ENCODE assay signal across 17 cellular contexts in genomic region chr7:31776616-31777015, GRCh38.
DNase-seq lines count a peak whose midpoint lies in the region; ATAC-seq and TF ChIP-seq lines count a peak whose summit lies in the region.
"Had no signal": no experiment of that assay in that cellular context is flagged by ENCODE, and none has a peak within 500 bp of the region (broad histone marks: within the 10 kb centered on the region; RNA-seq: fewer than 3 reads in every experiment).

No MANE protein-coding gene starts in this region.

- no peak overlapping the region for H3K4me3 ChIP-seq in MG63
- no peak overlapping the region for H3K4me3 ChIP-seq in OCI-LY7 (ENCODE audit: low read depth, low read length, poor library complexity, severe bottlenecking)
- H3K4me3 ChIP-seq in lower lobe of right lung: no peak overlapping the region
- H3K4me3 ChIP-seq: psoas muscle had no signal

- H3K9me3 ChIP-seq in MG63 (no peaks in the 10 kb centered on the region), OCI-LY7 (ENCODE audit: low read length) (no peaks in the 10 kb centered on the region), lower lobe of right lung (no peaks in the 10 kb centered on the region)
- H3K9me3 ChIP-seq: psoas muscle had no signal

- TF ChIP-seq CTCF in OCI-LY7 (conservative IDR thresholded peaks at IDR 0.05; ENCODE audit: low read length): no peak
- no peak for TF ChIP-seq CTCF in lower lobe of right lung (IDR thresholded peaks at IDR 0.05)

- H3K27me3 ChIP-seq in MG63 (no peaks in the 10 kb centered on the region), lower lobe of right lung (ENCODE audit: low read depth) (no peaks in the 10 kb centered on the region)

- ATAC-seq in lower lobe of right lung (no peak), HG03460 (IDR thresholded peaks at IDR 0.05; ENCODE audit: unreplicated experiment) (no peak)
- ATAC-seq: activated naive CD8-positive, alpha-beta T cell treated with anti-CD3 and anti-CD28 coated beads, Interleukin-2, amount 50 U/mL, for 24 hours; psoas muscle had no signal

- no peak overlapping the region for H3K4me2 ChIP-seq in OCI-LY7 (ENCODE audit: low read length)

- no peaks in the 10 kb centered on the region for H4K20me1 ChIP-seq in OCI-LY7 (ENCODE audit: insufficient read depth, low read length)

- no peaks in the 10 kb centered on the region; the same call in 1 of the 2 replicates for H3K36me3 ChIP-seq in MG63
- no peaks in the 10 kb centered on the region for H3K36me3 ChIP-seq in OCI-LY7 (ENCODE audit: insufficient read depth, low read length)
- H3K36me3 ChIP-seq in lower lobe of right lung: no peaks in the 10 kb centered on the region

- no peaks in the 10 kb centered on the region for H3K79me2 ChIP-seq in OCI-LY7 (ENCODE audit: insufficient read depth, low read depth, low read length)

- intact Hi-C loops in OCI-LY7 (cut with micrococcal nuclease; ENCODE audit: unreplicated experiment): no loop called here
- intact Hi-C loops in lower lobe of right lung (cut with DNase I): no loop called here

- POLR2A ChIA-PET in OCI-LY7 (lab: Charles Lee): no interaction called here

- H3K27ac ChIP-seq in OCI-LY7 (ENCODE audit: low read depth, low read length, poor library complexity, severe bottlenecking) (no peak overlapping the region), lower lobe of right lung (no peak overlapping the region)
- H3K27ac ChIP-seq: C4-2B, psoas muscle, VCaP had no signal

- CTCF ChIA-PET in OCI-LY7 (lab: Charles Lee; ENCODE audit: unreplicated experiment): no interaction called here

- BruUV-seq in OCI-LY7 (replicated peaks; lab: Mats Ljungman, UMichigan): no TSS peak

- H3K4me1 ChIP-seq in OCI-LY7 (ENCODE audit: insufficient read depth, low read length, poor library complexity, severe bottlenecking): no peaks in the 10 kb centered on the region
- H3K4me1 ChIP-seq in lower lobe of right lung: no peaks in the 10 kb centered on the region
- H3K4me1 ChIP-seq: psoas muscle had no signal

- no peak overlapping the region for H2AFZ ChIP-seq in OCI-LY7 (ENCODE audit: low read length)

- H3K9me2 ChIP-seq in OCI-LY7 (ENCODE audit: insufficient read depth, low read length): no peaks in the 10 kb centered on the region

- DNase-seq in Ammon's horn (ENCODE audit: low spot score): peak; percentile 24
- peak; percentile 78 for DNase-seq in MG63
- DNase-seq in dedifferentiated amniotic fluid mesenchymal stem cell (ENCODE audit: extremely low spot score): peak; percentile 48
- peak; percentile 78 for DNase-seq in kidney tubule cell (ENCODE audit: low spot score)
- no peak for DNase-seq in NCI-H2196 (lab: John Stamatoyannopoulos, UW; ENCODE audit: unreplicated experiment)
- DNase-seq in OCI-LY7 (ENCODE audit: low spot score): no peak
- no peak for DNase-seq in lower lobe of right lung
- DNase-seq: activated naive CD8-positive, alpha-beta T cell treated with anti-CD3 and anti-CD28 coated beads, Interleukin-2, amount 50 U/mL, for 24 hours; effector memory CD4-positive, alpha-beta T cell; midbrain; NCI-H526 treated with DMSO at 0.1 percent for 48 hours; psoas muscle; Right ventricle myocardium superior; stimulated activated CD4-positive, alpha-beta T cell treated with anti-CD3 and anti-CD28 coated beads, Interleukin-1b, Interleukin-23, amount 100 ng/mL, for 48 hours had no signal

Comparison
In these comparisons a context has a peak if more than half of its experiments do, and no peak if none do; other contexts are left out.
1. DNase-seq: peak in Ammon's horn (single experiment), MG63 (single experiment), dedifferentiated amniotic fluid mesenchymal stem cell (single experiment) and kidney tubule cell (single experiment); none in NCI-H2196 (single experiment), OCI-LY7 (single experiment) and lower lobe of right lung (single experiment).